ENCODE assay signal across 1 cellular context in genomic region chr3:72393455-72393854, GRCh38.
TF ChIP-seq lines count a peak whose summit lies in the region.

No MANE protein-coding gene starts in this region.

TF ChIP-seq in H1, 55 proteins besides CTCF, POLR2A, EP300 and RAD21:
- no peak for TF ChIP-seq RBBP5 (IDR thresholded peaks at IDR 0.05; ENCODE audit: borderline replicate concordance, low read depth, low read length)
- TF ChIP-seq SAP30 (IDR thresholded peaks at IDR 0.05; ENCODE audit: insufficient read depth, insufficient replicate concordance, low read length): no peak
- no peak for TF ChIP-seq BCL11A (IDR thresholded peaks at IDR 0.05; ENCODE audit: low read depth in 2 of 2, low read length in 2 of 2)
- no peak for TF ChIP-seq CHD7 (IDR thresholded peaks at IDR 0.05; ENCODE audit: insufficient replicate concordance, low read length)
- TF ChIP-seq POU5F1 (IDR thresholded peaks at IDR 0.05; ENCODE audit: low read depth, low read length): no peak
- no peak for TF ChIP-seq SUZ12 (IDR thresholded peaks at IDR 0.05; ENCODE audit: low read length)
- no peak for TF ChIP-seq JUN (IDR thresholded peaks at IDR 0.05; ENCODE audit: low read depth, low read length)
- no peak for TF ChIP-seq SP2 (IDR thresholded peaks at IDR 0.05; ENCODE audit: low read length)
- TF ChIP-seq BACH1 (IDR thresholded peaks at IDR 0.05; ENCODE audit: low read length): no peak
- no peak for TF ChIP-seq CEBPB (IDR thresholded peaks at IDR 0.05; ENCODE audit: low read depth, low read length)
- no peak for TF ChIP-seq PHF8 (conservative IDR thresholded peaks at IDR 0.05; ENCODE audit: low read depth, low read length)
- no peak for TF ChIP-seq ATF3 (IDR thresholded peaks at IDR 0.05; ENCODE audit: insufficient read depth, low read depth, low read length)
- TF ChIP-seq FOSL1 (IDR thresholded peaks at IDR 0.05; ENCODE audit: insufficient read depth, low read depth, low read length): no peak
- no peak for TF ChIP-seq CTBP2 (IDR thresholded peaks at IDR 0.05; ENCODE audit: borderline replicate concordance, insufficient read depth, insufficient read length, low read length)
- no peak for TF ChIP-seq CREB1 (IDR thresholded peaks at IDR 0.05)
